In genomic region chr7:132009778-132010177, GRCh38 we compare ENCODE assay signal across 1 cellular context.
TF ChIP-seq lines count a peak whose summit lies in the region.

No MANE protein-coding gene starts in this region.

TF ChIP-seq in HCT116, 20 proteins besides CTCF, POLR2A, EP300 and RAD21 (continued from another document):
- TF ChIP-seq POLR2AphosphoS5 (IDR thresholded peaks at IDR 0.05; ENCODE audit: low read depth, low read length) = no peak
- no peak for TF ChIP-seq ZBTB33 (IDR thresholded peaks at IDR 0.05; ENCODE audit: extremely low read depth, insufficient replicate concordance, low read length)
- no peak for TF ChIP-seq FOSL1 (IDR thresholded peaks at IDR 0.05; ENCODE audit: low read depth)
- TF ChIP-seq, protein P1, sequence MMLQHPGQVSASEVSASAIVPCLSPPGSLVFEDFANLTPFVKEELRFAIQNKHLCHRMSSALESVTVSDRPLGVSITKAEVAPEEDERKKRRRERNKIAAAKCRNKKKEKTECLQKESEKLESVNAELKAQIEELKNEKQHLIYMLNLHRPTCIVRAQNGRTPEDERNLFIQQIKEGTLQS (IDR thresholded peaks at IDR 0.05) = no peak
TF ChIP-seq in HCT116: peak in this region for 0.
